ENCODE assay signal across 27 cellular contexts in the genomic region with DNA sequence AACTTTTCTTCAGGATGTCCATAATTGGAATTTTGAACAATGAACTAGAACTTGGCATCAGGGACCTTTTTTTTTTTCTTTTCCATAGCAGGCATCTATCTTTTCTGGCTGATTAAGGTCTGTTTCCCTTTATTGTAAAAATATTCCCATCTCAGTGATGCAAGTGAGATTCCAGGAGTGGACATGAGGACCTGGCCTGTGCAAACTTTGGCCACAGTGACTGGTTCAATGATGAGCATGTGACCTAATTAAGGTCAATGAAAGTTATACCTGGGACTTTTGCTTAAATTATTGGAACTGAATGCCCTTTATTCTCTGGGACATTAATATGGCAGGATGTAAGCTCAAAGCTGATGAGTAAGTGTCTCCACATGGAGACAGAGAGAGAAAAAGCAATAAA.
DNase-seq lines count a peak whose midpoint lies in the region; TF ChIP-seq lines count a peak whose summit lies in the region.
"Had no signal": no experiment of that assay in that cellular context is flagged by ENCODE, and none has a peak within 500 bp of the region (broad histone marks: within the 10 kb centered on the region; RNA-seq: fewer than 3 reads in every experiment).

No MANE protein-coding gene starts in this region.

- DNase-seq in thyroid gland: peak; percentile 77 to 79
- no peak for DNase-seq in retina
- DNase-seq: 8988T; ACHN; AML-193; BE2C; C1 segment of cervical spinal cord; Caco-2; Calu3; CD4-positive, alpha-beta memory T cell; CD4-positive, alpha-beta T cell; CD4-positive, CD25-positive, alpha-beta regulatory T cell; CD8-positive, alpha-beta memory T cell; CD8-positive, alpha-beta T cell; COR-L47; DMS 273 treated with DMSO at 0.1 percent for 48 hours; DMS153; DMS53; DMS79; DMS79 treated with DMSO at 0.1 percent for 48 hours; DND-41; EL had no signal

- H3K4me1 ChIP-seq in thyroid gland: peaks cover 6 to 8% of the 10 kb centered on the region in 2 donors
- H3K4me1 ChIP-seq: A549; BE2C; BLaER1; BLaER1 treated with 17β-estradiol and CSF1 and Interleukin-3, amounts not matched to agents 10 nM and 100 nM; Caco-2 had no signal

- intact Hi-C loops in thyroid gland (cut with DNase I): no loop called here

- peak overlapping the region; percentile 52 to 91 (median 84) for H3K27ac ChIP-seq in thyroid gland
- H3K27ac ChIP-seq: 22Rv1; A549; BLaER1; BLaER1 treated with 17β-estradiol and CSF1 and Interleukin-3, amounts not matched to agents 10 nM and 100 nM; C4-2B had no signal

- TF ChIP-seq POLR2A in thyroid gland (IDR thresholded peaks at IDR 0.05): no peak

- no peak overlapping the region for H3K4me3 ChIP-seq in thyroid gland (replicated peaks in 1 of 3)
- H3K4me3 ChIP-seq: A549; BLaER1; BLaER1 treated with 17β-estradiol and CSF1 and Interleukin-3, amounts not matched to agents 10 nM and 100 nM had no signal

- no peaks in the 10 kb centered on the region for H3K9me3 ChIP-seq in thyroid gland
- H3K9me3 ChIP-seq: BE2C, Caco-2 had no signal

- H3K36me3 ChIP-seq in thyroid gland: no peaks in the 10 kb centered on the region
- H3K36me3 ChIP-seq: BE2C; BLaER1; BLaER1 treated with 17β-estradiol and CSF1 and Interleukin-3, amounts not matched to agents 10 nM and 100 nM had no signal

- no peaks in the 10 kb centered on the region for H3K27me3 ChIP-seq in thyroid gland
- H3K27me3 ChIP-seq: BE2C; BLaER1; BLaER1 treated with 17β-estradiol and CSF1 and Interleukin-3, amounts not matched to agents 10 nM and 100 nM had no signal

- no peak for TF ChIP-seq CTCF in thyroid gland (IDR thresholded peaks at IDR 0.05)
